Comparison of ENCODE assay signal across 8 cellular contexts in genomic region chr11:133956650-133957633, GRCh38.
DNase-seq lines count a peak whose midpoint lies in the region; TF ChIP-seq lines count a peak whose summit lies in the region.

TSS of gene IGSF9B (minus strand) at chr11:133956968. CDS start at chr11:133956754, 214 bp downstream.

- no peak for DNase-seq in HFF-Myc (ENCODE audit: extremely low read depth, low read depth)
- DNase-seq in NCI-H1436 treated with DMSO at 0.1 percent for 48 hours (lab: John Stamatoyannopoulos, UW) = peak; percentile 69
- DNase-seq in activated CD4-positive, CD25-positive, alpha-beta regulatory T cell treated with anti-CD3 and anti-CD28 coated beads, Interleukin-2, amount 50 U/mL, for 16 hours (ENCODE audit: low read depth, low spot score) = peak; percentile 78
- DNase-seq in caudate nucleus (lab: John Stamatoyannopoulos, UW) = peak in 59 of 61 donors; percentile 16 to 95 (median 82)
- DNase-seq in iris pigment epithelial cell (ENCODE audit: low read depth) = peak; percentile 63
- DNase-seq in stimulated activated CD4-positive, alpha-beta T cell treated with anti-CD3 and anti-CD28 coated beads, Interleukin-12 subunit alpha, Interleukin-12 subunit beta, amount 100 ng/mL, for 4 hours = peak; percentile 91
- DNase-seq in NK-92 (lab: John Stamatoyannopoulos, UW; ENCODE audit: unreplicated experiment) = no peak

- no peak for TF ChIP-seq CTCF in HFF-Myc (IDR thresholded peaks at IDR 0.05; ENCODE audit: low read depth, low read length, missing control alignments)

- H3K27ac ChIP-seq in caudate nucleus (ENCODE audit: low read depth, low read length) = peak within 1 kb of the TSS; percentile 78

- H3K4me3 ChIP-seq in GM08714 (ENCODE audit: low read length) (peak within 1 kb of the TSS; percentile 42; the same call in 1 of the 2 replicates), HFF-Myc (replicated peaks; ENCODE audit: low read depth, low read length) (peak within 1 kb of the TSS; percentile 40)

Comparison
In these comparisons a context has a peak if more than half of its experiments do, and no peak if none do; other contexts are left out.
1. DNase-seq: peak in NCI-H1436 treated with DMSO at 0.1 percent for 48 hours (single experiment), activated CD4-positive, CD25-positive, alpha-beta regulatory T cell treated with anti-CD3 and anti-CD28 coated beads, Interleukin-2, amount 50 U/mL, for 16 hours (single experiment), caudate nucleus (59 of 61), iris pigment epithelial cell (single experiment) and stimulated activated CD4-positive, alpha-beta T cell treated with anti-CD3 and anti-CD28 coated beads, Interleukin-12 subunit alpha, Interleukin-12 subunit beta, amount 100 ng/mL, for 4 hours (single experiment); none in HFF-Myc (single experiment) and NK-92 (single experiment).